In genomic region chr2:61460168-61460567, GRCh38 we compare ENCODE assay signal across 14 cellular contexts. TPM values are rescaled to one million over a fixed set of nuclear protein-coding genes. Genes with fewer than 3 reads are reported as not detected.
DNase-seq lines count a peak whose midpoint lies in the region; TF ChIP-seq lines count a peak whose summit lies in the region.
"Had no signal": no experiment of that assay in that cellular context is flagged by ENCODE, and none has a peak within 500 bp of the region (broad histone marks: within the 10 kb centered on the region; RNA-seq: fewer than 3 reads in every experiment).

No MANE protein-coding gene starts in this region.

- H3K4me3 Mint-ChIP-seq in osteocyte (ENCODE audit: unreplicated experiment): no peak overlapping the region
- no peak overlapping the region for H3K4me3 Mint-ChIP-seq in CD14-positive monocyte
- H3K4me3 Mint-ChIP-seq: activated T-helper 1 cell treated with anti-CD3 and anti-CD28 coated beads, Interleukin-12 subunit alpha, Interleukin-12 subunit beta, Interleukin-2, Interleukin-4 antibody, amounts not matched to agents 30 ng/mL and 10 ng/mL and 1 ng/mL, durations not matched to agents 14 hours and 24 hours and 36 hours; T-helper 1 cell treated with Interleukin-12 subunit alpha and Interleukin-12 subunit beta and Interleukin-4 antibody, amounts not matched to agents 30 μg/mL and 1 μg/mL, for 36 hours had no signal

- H3K27me3 Mint-ChIP-seq in osteocyte (ENCODE audit: unreplicated experiment) (no peaks in the 10 kb centered on the region), CD14-positive monocyte (ENCODE audit: low read depth in 3 of 3) (no peaks in the 10 kb centered on the region)
- H3K27me3 Mint-ChIP-seq: effector memory CD8-positive, alpha-beta T cell had no signal

- H3K36me3 Mint-ChIP-seq in osteocyte (ENCODE audit: unreplicated experiment): peaks cover 1% of the 10 kb centered on the region
- H3K36me3 Mint-ChIP-seq in CD14-positive monocyte: peaks cover 4 to 29% of the 10 kb centered on the region in 2 donors

- intact Hi-C loops in CD14-positive monocyte (cut with micrococcal nuclease): no loop called here

- peaks cover 36% of the 10 kb centered on the region for H3K4me1 Mint-ChIP-seq in osteocyte (ENCODE audit: unreplicated experiment)
- H3K4me1 Mint-ChIP-seq in CD14-positive monocyte: peaks cover 24% of the 10 kb centered on the region

- H3K27ac Mint-ChIP-seq in osteocyte (ENCODE audit: unreplicated experiment): peak overlapping the region; percentile 84
- H3K27ac Mint-ChIP-seq in CD14-positive monocyte: peak overlapping the region in 1 of 7 donors; percentile 36
- H3K27ac Mint-ChIP-seq: activated T-helper 1 cell treated with anti-CD3 and anti-CD28 coated beads, Interleukin-12 subunit alpha, Interleukin-12 subunit beta, Interleukin-2, Interleukin-4 antibody, amounts not matched to agents 30 ng/mL and 10 ng/mL and 1 ng/mL, durations not matched to agents 14 hours and 24 hours and 36 hours; effector memory CD8-positive, alpha-beta T cell; T-helper 1 cell treated with Interleukin-12 subunit alpha and Interleukin-12 subunit beta and Interleukin-4 antibody, amounts not matched to agents 30 μg/mL and 1 μg/mL, for 36 hours had no signal

- no peak for TF ChIP-seq CTCF in osteocyte (IDR thresholded peaks at IDR 0.05)
- TF ChIP-seq CTCF in CD14-positive monocyte (IDR thresholded peaks at IDR 0.05): no peak

- no peaks in the 10 kb centered on the region for H3K9me3 Mint-ChIP-seq in osteocyte (ENCODE audit: unreplicated experiment)
- H3K9me3 Mint-ChIP-seq in CD14-positive monocyte: peaks cover 0 to 2% (median 0%) of the 10 kb centered on the region in 7 donors
- H3K9me3 Mint-ChIP-seq: activated T-helper 1 cell treated with anti-CD3 and anti-CD28 coated beads, Interleukin-12 subunit alpha, Interleukin-12 subunit beta, Interleukin-2, Interleukin-4 antibody, amounts not matched to agents 30 ng/mL and 10 ng/mL and 1 ng/mL, durations not matched to agents 14 hours and 24 hours and 36 hours; effector memory CD8-positive, alpha-beta T cell; T-helper 1 cell treated with Interleukin-12 subunit alpha and Interleukin-12 subunit beta and Interleukin-4 antibody, amounts not matched to agents 30 μg/mL and 1 μg/mL, for 36 hours had no signal

- peak overlapping the region; percentile 88 for H3K27ac ChIP-seq in epithelial cell of prostate
- H3K27ac ChIP-seq: right lobe of liver had no signal

- DNase-seq in EL (peak; percentile 79), RPMI7951 (ENCODE audit: low read depth) (peak; percentile 80), epithelial cell of prostate (ENCODE audit: low read depth, low spot score) (peak; percentile 18), osteocyte (ENCODE audit: extremely low spot score, unreplicated experiment) (no peak), CD14-positive monocyte (ENCODE audit: low spot score) (no peak), NCI-H748 (lab: John Stamatoyannopoulos, UW; ENCODE audit: unreplicated experiment) (no peak), NK-92 (lab: John Stamatoyannopoulos, UW; ENCODE audit: unreplicated experiment) (no peak)
- no peak for DNase-seq in activated T-cell treated with anti-CD3 and anti-CD28 coated beads, Interleukin-2, amount 50 U/mL, for 48 hours
- DNase-seq: effector memory CD8-positive, alpha-beta T cell; left ventricle myocardium superior; NCI-H510A; right lobe of liver had no signal

RNA-seq across cellular contexts. Expression of gene USP34, which starts 10.7 kb away (rescaled TPM):
- 60.3 and 70.0 TPM in 2 replicates for total RNA-seq in RPMI7951 (2014; rRNA removed; shearing (Covaris generic))
- 111 and 114 TPM in 2 replicates for total RNA-seq in osteocyte
- 1 to 10 TPM; 2.8 to 5.9 TPM for polyA plus RNA-seq in CD14-positive monocyte

Comparison
In these comparisons a context has a peak if more than half of its experiments do, and no peak if none do; other contexts are left out.
1. DNase-seq: peak in EL (single experiment), RPMI7951 (single experiment) and epithelial cell of prostate (single experiment); none in osteocyte (single experiment), CD14-positive monocyte (single experiment), activated T-cell treated with anti-CD3 and anti-CD28 coated beads, Interleukin-2, amount 50 U/mL, for 48 hours (0 of 2), NCI-H748 (single experiment) and NK-92 (single experiment).